8 cellular contexts compared by ENCODE assay signal in genomic region chr14:92586001-92586947, GRCh38.
A peak's percentile ranks its signal among the peaks of the same experiment; 100 is the strongest.
DNase-seq lines count a peak whose midpoint lies in the region; ATAC-seq and TF ChIP-seq lines count a peak whose summit lies in the region.

No MANE protein-coding gene starts in this region.

- no peak for TF ChIP-seq CTCF in GM10266 (IDR thresholded peaks at IDR 0.05; ENCODE audit: control insufficient read depth, insufficient read depth, low read depth, missing control alignments)
- no peak for TF ChIP-seq CTCF in IMR-90 (conservative IDR thresholded peaks at IDR 0.05; ENCODE audit: low read depth, low read length)
- TF ChIP-seq CTCF in kidney epithelial cell (IDR thresholded peaks at IDR 0.05; ENCODE audit: insufficient read depth, low read length, poor library complexity, severe bottlenecking): no peak
- no peak for TF ChIP-seq CTCF in thyroid gland (IDR thresholded peaks at IDR 0.05)

- H2BK20ac ChIP-seq in IMR-90 (ENCODE audit: low read depth, low read length): peak overlapping the region; percentile 92

- no TSS peak for BruUV-seq in IMR-90 (replicated peaks; lab: Mats Ljungman, UMichigan)

- peaks cover 11 to 48% of the 10 kb centered on the region in 2 experiments for H3K79me1 ChIP-seq in IMR-90 (ENCODE audit: low read depth in 1 of 2, low read length in 2 of 2)

- peak overlapping the region; percentile 48 for H4K91ac ChIP-seq in IMR-90 (ENCODE audit: insufficient read depth, low read depth, low read length)

- peak overlapping the region; percentile 2; the same call in 1 of the 2 replicates for H3K56ac ChIP-seq in IMR-90 (ENCODE audit: extremely low read depth, insufficient read depth, low read length)

- H3K27me3 ChIP-seq in IMR-90 (ENCODE audit: control insufficient read depth, insufficient read depth, low read length) (no peaks in the 10 kb centered on the region), kidney epithelial cell (ENCODE audit: control insufficient read depth, insufficient read depth, low read length) (no peaks in the 10 kb centered on the region), thyroid gland (no peaks in the 10 kb centered on the region)

- in situ Hi-C loops in IMR-90 (cut with MboI; ENCODE audit: low sequenced_read_pairs): no loop called here

- peak overlapping the region; percentile 70; the same call in 2 of the 3 replicates for H2BK15ac ChIP-seq in IMR-90 (ENCODE audit: low read depth, low read length)

- H2AK9ac ChIP-seq in IMR-90 (replicated peaks; ENCODE audit: low read depth, low read length, poor library complexity): no peak overlapping the region

- H3K27ac Mint-ChIP-seq in activated naive CD4-positive, alpha-beta T cell treated with anti-CD3 and anti-CD28 coated beads, Interleukin-2, amount 10 ng/mL, durations not matched to agents 7 days and 5 days: peak overlapping the region; percentile 98

- H4K20me1 ChIP-seq in IMR-90 (ENCODE audit: insufficient read depth, low read length): peaks cover 5% of the 10 kb centered on the region

- peak; percentile 95 for ATAC-seq in IMR-90 (ENCODE audit: low read depth)

- no peak overlapping the region for H2AFZ ChIP-seq in IMR-90 (replicated peaks; ENCODE audit: low read length, poor library complexity)

- TF ChIP-seq POLR2A in IMR-90 (IDR thresholded peaks at IDR 0.05; ENCODE audit: low read depth, low read length) (no peak), thyroid gland (IDR thresholded peaks at IDR 0.05) (no peak)

- H3K36me3 ChIP-seq in IMR-90 (ENCODE audit: control insufficient read depth, insufficient read depth, low read length) (peaks cover 11% of the 10 kb centered on the region; the same call in 1 of the 2 replicates), kidney epithelial cell (ENCODE audit: control insufficient read depth, insufficient read depth, low read length) (peaks cover under 1% of the 10 kb centered on the region), thyroid gland (no peaks in the 10 kb centered on the region)

- peak overlapping the region; percentile 65 for H3K27ac ChIP-seq in IMR-90 (ENCODE audit: insufficient read depth, low read length)
- peak overlapping the region in 2 of 3 donors; percentile 29 to 40 for H3K27ac ChIP-seq in thyroid gland

- no peak overlapping the region for H3K4me3 ChIP-seq in IMR-90 (ENCODE audit: insufficient read depth, low read depth, low read length)
- no peak overlapping the region for H3K4me3 ChIP-seq in kidney epithelial cell (ENCODE audit: low read depth, low read length)
- H3K4me3 ChIP-seq in thyroid gland (replicated peaks in 1 of 3): no peak overlapping the region

- peak overlapping the region; percentile 63 for H3K4me2 ChIP-seq in IMR-90 (ENCODE audit: low read depth, low read length)

- H3K14ac ChIP-seq in IMR-90 (replicated peaks; ENCODE audit: low read depth, low read length): peak overlapping the region; percentile 71

- DNase-seq in GM10266 (ENCODE audit: extremely low spot score): peak; percentile 40
- DNase-seq in IMR-90: peak; percentile 99
- peak; percentile 58 for DNase-seq in activated naive CD4-positive, alpha-beta T cell treated with anti-CD3 and anti-CD28 coated beads, Interleukin-2, amount 10 ng/mL, durations not matched to agents 7 days and 5 days
- DNase-seq in kidney epithelial cell (ENCODE audit: low read depth): peak; percentile 45
- DNase-seq in thyroid gland: no peak
- DNase-seq in NCI-H345 (lab: John Stamatoyannopoulos, UW): no peak
- no peak for DNase-seq in NCI-H69 (lab: John Stamatoyannopoulos, UW)
- no peak for DNase-seq in mucosa of gallbladder (ENCODE audit: low spot score)

- no peak overlapping the region; the same call in 1 of the 2 replicates for H3K9ac ChIP-seq in IMR-90 (ENCODE audit: low read depth, low read length)

- peak overlapping the region; percentile 78 for H3K23ac ChIP-seq in IMR-90 (ENCODE audit: low read depth, low read length)

- TF ChIP-seq RAD21 in IMR-90 (IDR thresholded peaks at IDR 0.05; ENCODE audit: low read length): peak; percentile 1; the same call in 1 of the 2 replicates

- POLR2A ChIA-PET in IMR-90 (lab: Charles Lee; ENCODE audit: unreplicated experiment): no interaction called here

- peak overlapping the region; percentile 62 for H3K4ac ChIP-seq in IMR-90 (ENCODE audit: low read depth, low read length)

- H3K4me1 Mint-ChIP-seq in activated naive CD4-positive, alpha-beta T cell treated with anti-CD3 and anti-CD28 coated beads, Interleukin-2, amount 10 ng/mL, durations not matched to agents 7 days and 5 days: peaks cover 95% of the 10 kb centered on the region

- H3K18ac ChIP-seq in IMR-90 (ENCODE audit: low read depth, low read length): peak overlapping the region; percentile 83; the same call in 1 of the 2 replicates

- CTCF ChIA-PET in IMR-90 (lab: Yijun Ruan, JAX): no interaction called here
- CTCF ChIA-PET in activated naive CD4-positive, alpha-beta T cell treated with anti-CD3 and anti-CD28 coated beads, Interleukin-2, amount 10 ng/mL, durations not matched to agents 7 days and 5 days (lab: Charles Lee): interaction anchor here (0.6 to 2.4 kb wide), 7 partner anchors 9 to 785 kb away, joined by 3 to 11 read pairs (median 6); no protein-coding TSS in a partner anchor

- peak overlapping the region; percentile 77 for H4K5ac ChIP-seq in IMR-90 (ENCODE audit: low read depth, low read length)

- WGBS in IMR-90 (ENCODE audit: extremely low coverage in 2 of 2, insufficient read length in 1 of 2), 2 experiments: 22% methylated on average over 1 of the region's 9 CpGs; no CpG with 5 or more reads in 1 of the 2 experiments
- WGBS in thyroid gland, 2 donors: 58 to 72% methylated on average over 9 of the region's 9 CpGs

- H3K4me1 ChIP-seq in IMR-90 (ENCODE audit: control insufficient read depth, insufficient read depth, low read length): peaks cover 29% of the 10 kb centered on the region
- H3K4me1 ChIP-seq in thyroid gland: peaks cover 0 to 6% of the 10 kb centered on the region in 2 donors

- H3K9me3 ChIP-seq in IMR-90 (ENCODE audit: control insufficient read depth, insufficient read depth, low read length) (no peaks in the 10 kb centered on the region), thyroid gland (no peaks in the 10 kb centered on the region)

- peak overlapping the region; percentile 73 for H2AK5ac ChIP-seq in IMR-90 (ENCODE audit: low read depth, low read length)

- peak overlapping the region; percentile 82 for H2BK120ac ChIP-seq in IMR-90 (ENCODE audit: low read depth, low read length)

- peaks cover 37% of the 10 kb centered on the region for H3K9me1 ChIP-seq in IMR-90 (ENCODE audit: insufficient read depth, low read length)

- peak overlapping the region; percentile 30 for H3K4me3 Mint-ChIP-seq in activated naive CD4-positive, alpha-beta T cell treated with anti-CD3 and anti-CD28 coated beads, Interleukin-2, amount 10 ng/mL, durations not matched to agents 7 days and 5 days

- dilution Hi-C loops in IMR-90 (cut with HindIII; ENCODE audit: low sequenced_read_pairs, unreplicated experiment): no loop called here

- H2BK5ac ChIP-seq in IMR-90 (ENCODE audit: low read depth, low read length, poor library complexity, severe bottlenecking): peak overlapping the region; percentile 73

- peaks cover 11% of the 10 kb centered on the region for H3K9me3 Mint-ChIP-seq in activated naive CD4-positive, alpha-beta T cell treated with anti-CD3 and anti-CD28 coated beads, Interleukin-2, amount 10 ng/mL, durations not matched to agents 7 days and 5 days

- H3K36me3 Mint-ChIP-seq in activated naive CD4-positive, alpha-beta T cell treated with anti-CD3 and anti-CD28 coated beads, Interleukin-2, amount 10 ng/mL, durations not matched to agents 7 days and 5 days: peaks cover 31% of the 10 kb centered on the region

- H3K27me3 Mint-ChIP-seq in activated naive CD4-positive, alpha-beta T cell treated with anti-CD3 and anti-CD28 coated beads, Interleukin-2, amount 10 ng/mL, durations not matched to agents 7 days and 5 days: peaks cover 5% of the 10 kb centered on the region

- H4K8ac ChIP-seq in IMR-90 (ENCODE audit: low read depth in 2 of 2, low read length in 2 of 2): peak overlapping the region; percentile 26 to 71; a peak in 3 of 4 replicates

- intact Hi-C loops in IMR-90 (cut with micrococcal nuclease) (loop anchor here (2.0 to 5.0 kb wide), 3 partner anchors 39 to 201 kb away; no protein-coding TSS in a partner anchor), thyroid gland (cut with DNase I) (no loop called here)

TF ChIP-seq in IMR-90, 13 proteins besides CTCF, POLR2A, EP300 and RAD21 (continues in another document):
- peak; percentile 63 for TF ChIP-seq RCOR1 (IDR thresholded peaks at IDR 0.05; ENCODE audit: insufficient replicate concordance, low read length)
- no peak for TF ChIP-seq SMC3 (IDR thresholded peaks at IDR 0.05; ENCODE audit: low read depth, low read length)
- no peak for TF ChIP-seq ELK1 (IDR thresholded peaks at IDR 0.05; ENCODE audit: borderline replicate concordance, low read depth, low read length)
- peak; percentile 58; the same call in 1 of the 2 replicates for TF ChIP-seq CEBPB (IDR thresholded peaks at IDR 0.05; ENCODE audit: low read depth, low read length)
- 0 out of 2 replicates have a peak, but pooled peaks have one; percentile 24 for TF ChIP-seq MAZ (IDR thresholded peaks at IDR 0.05; ENCODE audit: borderline replicate concordance, low read depth, low read length)
- peak; percentile 13; the same call in 1 of the 2 replicates for TF ChIP-seq MXI1 (IDR thresholded peaks at IDR 0.05; ENCODE audit: borderline replicate concordance, low read depth, low read length)
- TF ChIP-seq FOS (IDR thresholded peaks at IDR 0.05; ENCODE audit: low read depth, low read length): peak; percentile 69; the same call in 1 of the 2 replicates
- no peak for TF ChIP-seq BHLHE40 (IDR thresholded peaks at IDR 0.05; ENCODE audit: low read depth, low read length)
- TF ChIP-seq NFE2L2 (IDR thresholded peaks at IDR 0.05; ENCODE audit: low read depth, low read length): no peak
- no peak for TF ChIP-seq USF2 (IDR thresholded peaks at IDR 0.05; ENCODE audit: low read depth, low read length)
- TF ChIP-seq MAFK (IDR thresholded peaks at IDR 0.05; ENCODE audit: low read depth, low read length): no peak

Comparison
In these comparisons a context has a peak if more than half of its experiments do, and no peak if none do; other contexts are left out.
1. DNase-seq: peak in GM10266 (single experiment), IMR-90 (single experiment), activated naive CD4-positive, alpha-beta T cell treated with anti-CD3 and anti-CD28 coated beads, Interleukin-2, amount 10 ng/mL, durations not matched to agents 7 days and 5 days (single experiment) and kidney epithelial cell (single experiment); none in thyroid gland (0 of 2), NCI-H345 (single experiment), NCI-H69 (single experiment) and mucosa of gallbladder (single experiment).